In the genomic region with DNA sequence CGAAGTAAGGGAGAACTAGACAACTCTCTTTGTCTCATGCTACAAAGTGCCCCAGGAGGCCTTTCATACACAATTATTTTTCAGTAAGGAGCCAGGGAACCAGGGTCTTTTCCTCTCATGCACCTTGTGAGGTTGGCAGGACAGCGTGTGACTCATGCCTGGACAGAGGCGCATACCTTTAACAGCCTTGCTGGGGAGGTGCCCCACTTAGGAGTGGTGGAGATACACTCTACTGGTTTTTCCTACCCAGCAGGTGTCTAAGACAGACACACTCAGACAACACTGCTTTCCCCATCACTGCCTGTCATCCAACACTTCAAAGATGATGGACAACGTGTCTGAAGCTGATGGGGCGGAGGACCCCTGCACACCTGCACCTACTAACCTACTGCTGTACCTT, we compare ENCODE assay signal across 14 cellular contexts. TPM values are rescaled to one million over a fixed set of nuclear protein-coding genes. Genes with fewer than 3 reads are reported as not detected.
DNase-seq lines count a peak whose midpoint lies in the region; ATAC-seq and TF ChIP-seq lines count a peak whose summit lies in the region.
"Had no signal": no experiment of that assay in that cellular context is flagged by ENCODE, and none has a peak within 500 bp of the region (broad histone marks: within the 10 kb centered on the region; RNA-seq: fewer than 3 reads in every experiment).

No MANE protein-coding gene starts in this region.

- H3K4me1 ChIP-seq in neural progenitor cell, result peaks cover 29% of the 10 kb centered on the region

- no peaks in the 10 kb centered on the region for H3K36me3 ChIP-seq in neural progenitor cell
- H3K36me3 ChIP-seq: spleen had no signal

- H3K27ac Mint-ChIP-seq in neural progenitor cell, result no peak overlapping the region
- H3K27ac Mint-ChIP-seq: effector memory CD8-positive, alpha-beta T cell had no signal

- H3K9me3 ChIP-seq in neural progenitor cell (ENCODE audit: low read depth), result no peaks in the 10 kb centered on the region
- H3K9me3 ChIP-seq: spleen had no signal

- ATAC-seq in esophagus mucosa, result peak; percentile 90
- ATAC-seq: effector memory CD8-positive, alpha-beta T cell; K562 had no signal

- H3K4me2 ChIP-seq in neural progenitor cell, result peak overlapping the region; percentile 70

- peaks cover 29% of the 10 kb centered on the region for H3K4me1 Mint-ChIP-seq in neural progenitor cell

- H3K4me3 Mint-ChIP-seq in neural progenitor cell, result no peak overlapping the region
- H3K4me3 Mint-ChIP-seq: effector memory CD8-positive, alpha-beta T cell had no signal

- no peak for TF ChIP-seq CTCF in neural progenitor cell (IDR thresholded peaks at IDR 0.05)

- H3K79me2 ChIP-seq in neural progenitor cell (ENCODE audit: low read depth), result no peaks in the 10 kb centered on the region

- H3K27ac ChIP-seq in neural progenitor cell, result peak overlapping the region; percentile 79
- H3K27ac ChIP-seq: spleen had no signal

- H4K20me1 ChIP-seq in neural progenitor cell (ENCODE audit: low read depth), result no peaks in the 10 kb centered on the region

- H3K4me3 ChIP-seq in neural progenitor cell, result no peak overlapping the region
- H3K4me3 ChIP-seq: K562, spleen had no signal

- peak; percentile 57 for DNase-seq in DMS79 (lab: John Stamatoyannopoulos, UW)
- peak; percentile 78 for DNase-seq in NCI-H187 treated with DMSO at 0.1 percent for 48 hours (lab: John Stamatoyannopoulos, UW)
- no peak for DNase-seq in neural progenitor cell (ENCODE audit: low spot score)
- DNase-seq in DMS 273 treated with DMSO at 0.1 percent for 48 hours (lab: John Stamatoyannopoulos, UW), result no peak
- no peak for DNase-seq in RKO (ENCODE audit: low spot score)
- DNase-seq in KBM-7, result no peak
- no peak for DNase-seq in foreskin melanocyte
- DNase-seq: amygdala; effector memory CD8-positive, alpha-beta T cell; NCI-H2171 treated with DMSO at 0.1 percent for 48 hours; RPMI8226; spleen had no signal

- peaks cover 1% of the 10 kb centered on the region for H3K36me3 Mint-ChIP-seq in neural progenitor cell

- in situ Hi-C loops in KBM-7 (cut with MboI; ENCODE audit: low pct_unique_long_range_greater_than_20kb, low sequenced_read_pairs), result no loop called here

- H3K27me3 ChIP-seq in neural progenitor cell, result no peaks in the 10 kb centered on the region

- H2AFZ ChIP-seq in neural progenitor cell (replicated peaks), result no peak overlapping the region

- no peak overlapping the region for H3K9ac ChIP-seq in neural progenitor cell

- H3F3A ChIP-seq in neural progenitor cell (ENCODE audit: low read depth), result peaks cover 30% of the 10 kb centered on the region

- peaks cover 7% of the 10 kb centered on the region for H3K27me3 Mint-ChIP-seq in neural progenitor cell (ENCODE audit: insufficient read depth, low read depth)

- peaks cover 15% of the 10 kb centered on the region for H3K9me3 Mint-ChIP-seq in neural progenitor cell
- H3K9me3 Mint-ChIP-seq: effector memory CD8-positive, alpha-beta T cell had no signal

RNA-seq across cellular contexts. Expression of gene B4GALNT3, which starts 49.1 kb away (rescaled TPM):
- total RNA-seq in esophagus mucosa (25.9 TPM), neural progenitor cell (ENCODE audit: low replicate concordance) (29.0 and 30.8 TPM in 2 replicates)

Comparison
In these comparisons a context has a peak if more than half of its experiments do, and no peak if none do; other contexts are left out.
1. DNase-seq: peak in DMS79 (single experiment) and NCI-H187 treated with DMSO at 0.1 percent for 48 hours (single experiment); none in neural progenitor cell (single experiment), DMS 273 treated with DMSO at 0.1 percent for 48 hours (single experiment), RKO (single experiment), KBM-7 (single experiment) and foreskin melanocyte (single experiment).